In the genomic region with DNA sequence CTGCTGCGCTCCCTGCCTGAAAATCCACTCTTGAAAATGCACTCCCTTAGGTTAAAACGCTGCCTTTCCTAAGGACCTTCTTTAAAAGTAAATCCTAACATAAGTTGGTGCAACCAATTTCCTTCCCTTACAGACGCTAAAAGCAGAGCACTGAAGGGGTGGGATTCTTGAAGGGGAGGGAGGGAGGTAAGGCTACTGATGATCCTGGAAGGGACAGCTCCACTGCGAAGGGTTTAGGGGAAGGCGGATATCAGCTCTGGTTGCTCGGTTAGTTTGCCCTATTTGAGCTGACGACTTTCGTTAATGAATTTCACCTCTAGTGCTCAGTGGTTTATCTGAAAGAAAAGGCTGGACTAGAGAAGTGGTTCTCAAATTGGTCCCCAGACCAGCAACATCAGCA, we compare ENCODE assay signal across 1 cellular context.
TF ChIP-seq lines count a peak whose summit lies in the region.

No MANE protein-coding gene starts in this region.

TF ChIP-seq in H1, 55 proteins besides CTCF, POLR2A, EP300 and RAD21:
- no peak for TF ChIP-seq SAP30 (IDR thresholded peaks at IDR 0.05; ENCODE audit: insufficient read depth, insufficient replicate concordance, low read length)
- no peak for TF ChIP-seq HDAC2 (IDR thresholded peaks at IDR 0.05; ENCODE audit: borderline replicate concordance in 1 of 2, low read depth in 2 of 2, low read length in 2 of 2)
- no peak for TF ChIP-seq GTF2F1 (IDR thresholded peaks at IDR 0.05; ENCODE audit: borderline replicate concordance, low read depth, low read length)
- no peak for TF ChIP-seq SP1 (IDR thresholded peaks at IDR 0.05; ENCODE audit: low read depth, low read length)
TF ChIP-seq in H1: peak in this region for 0.
